ENCODE assay signal across 25 cellular contexts in the genomic region with DNA sequence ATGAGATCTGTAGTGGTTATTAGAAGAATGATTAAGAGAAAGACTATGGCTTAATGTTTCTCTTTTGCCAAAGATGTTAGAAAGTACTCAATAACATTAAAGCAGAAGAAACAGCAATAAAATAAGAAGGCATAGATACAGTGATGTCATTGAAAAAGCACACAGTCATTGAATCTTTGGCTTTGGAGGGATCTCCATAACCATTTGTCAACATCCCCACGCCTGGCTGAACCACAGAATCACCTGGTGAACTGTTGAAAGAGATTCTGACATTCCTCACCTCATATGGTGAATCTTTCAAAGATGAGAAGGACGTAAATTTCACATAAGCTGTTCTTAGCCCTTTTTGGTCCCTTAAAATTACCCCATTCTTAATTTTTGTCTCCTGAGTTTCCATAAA.
"Had no signal": no experiment of that assay in that cellular context is flagged by ENCODE, and none has a peak within 500 bp of the region (broad histone marks: within the 10 kb centered on the region; RNA-seq: fewer than 3 reads in every experiment).

No MANE protein-coding gene starts in this region.

- H3K9me3 Mint-ChIP-seq: activated B cell treated with CpG ODN at 0.5 μM for 24 hours; activated T-cell treated with anti-CD3 and anti-CD28 coated beads, Interleukin-2, amount 50 U/mL, for 4 hours; activated T-helper 2 cell treated with anti-CD3 and anti-CD28 coated beads, Interferon-gamma antibody, Interleukin-2, Interleukin-4, amounts not matched to agents 10 μg/mL and 5 μg/mL and 100 μg/mL, durations not matched to agents 14 hours and 24 hours and 36 hours had no signal

- H3K36me3 Mint-ChIP-seq: naive B cell had no signal

- H3K36me3 ChIP-seq: adrenal gland, ascending aorta, gastroesophageal sphincter, upper lobe of left lung had no signal

- H3K4me1 Mint-ChIP-seq: activated B cell treated with CpG ODN at 0.5 μM for 24 hours, naive B cell had no signal

- H3K4me3 Mint-ChIP-seq: activated B cell treated with CpG ODN at 0.5 μM for 24 hours; activated naive CD8-positive, alpha-beta T cell; activated T-cell treated with anti-CD3 and anti-CD28 coated beads, Interleukin-2, amount 50 U/mL, for 4 hours; naive B cell; T-helper 1 cell treated with Interleukin-12 subunit alpha and Interleukin-12 subunit beta and Interleukin-4 antibody, amounts not matched to agents 30 μg/mL and 1 μg/mL, for 36 hours had no signal

- H3K27me3 ChIP-seq: adrenal gland, ascending aorta, gastroesophageal sphincter, upper lobe of left lung had no signal

- ATAC-seq: activated T-cell treated with anti-CD3 and anti-CD28 coated beads, Interleukin-2, amount 50 U/mL, for 4 hours; gastroesophageal sphincter; left colon had no signal

- H3K9me3 ChIP-seq: adrenal gland, ascending aorta, gastroesophageal sphincter, upper lobe of left lung had no signal

- H3K4me3 ChIP-seq: adrenal gland, ascending aorta, gastroesophageal sphincter, upper lobe of left lung had no signal

- H3K27ac ChIP-seq: adrenal gland, ascending aorta, epithelial cell of prostate, gastroesophageal sphincter, upper lobe of left lung had no signal

- H3K27me3 Mint-ChIP-seq: activated B cell treated with CpG ODN at 0.5 μM for 24 hours, progenitor cell of endocrine pancreas had no signal

- DNase-seq: activated B cell treated with CpG ODN at 0.5 μM for 24 hours; activated CD4-positive, alpha-beta T cell treated with anti-CD3 and anti-CD28 coated beads for 4 hours; activated CD4-positive, alpha-beta T cell treated with anti-CD3 and anti-CD28 coated beads, Interleukin-2, amount 50 U/mL, for 48 hours; activated CD8-positive, alpha-beta memory T cell treated with anti-CD3 and anti-CD28 coated beads, Interleukin-2, amount 50 U/mL, for 48 hours; activated naive CD4-positive, alpha-beta T cell; activated T-cell treated with anti-CD3 and anti-CD28 coated beads, Interleukin-2, amount 50 U/mL, for 4 hours; adrenal gland; cortex of kidney; head of caudate nucleus; hypothalamus; left colon; mesenchymal stem cell; naive B cell; retina; stimulated activated CD4-positive, alpha-beta T cell treated with anti-CD3 and anti-CD28 coated beads, Interleukin-2, amount 100 ng/mL, for 48 hours; stimulated activated naive CD4-positive, alpha-beta T cell treated with Interleukin-2 at 50 U/mL for 16 hours; T1000; upper lobe of left lung had no signal

- H3K4me1 ChIP-seq: adrenal gland, ascending aorta, gastroesophageal sphincter, upper lobe of left lung had no signal

- H3K27ac Mint-ChIP-seq: activated B cell treated with CpG ODN at 0.5 μM for 24 hours; activated naive CD8-positive, alpha-beta T cell; activated T-helper 2 cell treated with anti-CD3 and anti-CD28 coated beads, Interferon-gamma antibody, Interleukin-2, Interleukin-4, amounts not matched to agents 10 μg/mL and 5 μg/mL and 100 μg/mL, durations not matched to agents 14 hours and 24 hours and 36 hours; naive B cell; progenitor cell of endocrine pancreas; T-helper 1 cell treated with Interleukin-12 subunit alpha and Interleukin-12 subunit beta and Interleukin-4 antibody, amounts not matched to agents 30 μg/mL and 1 μg/mL, for 36 hours had no signal
